In the genomic region with DNA sequence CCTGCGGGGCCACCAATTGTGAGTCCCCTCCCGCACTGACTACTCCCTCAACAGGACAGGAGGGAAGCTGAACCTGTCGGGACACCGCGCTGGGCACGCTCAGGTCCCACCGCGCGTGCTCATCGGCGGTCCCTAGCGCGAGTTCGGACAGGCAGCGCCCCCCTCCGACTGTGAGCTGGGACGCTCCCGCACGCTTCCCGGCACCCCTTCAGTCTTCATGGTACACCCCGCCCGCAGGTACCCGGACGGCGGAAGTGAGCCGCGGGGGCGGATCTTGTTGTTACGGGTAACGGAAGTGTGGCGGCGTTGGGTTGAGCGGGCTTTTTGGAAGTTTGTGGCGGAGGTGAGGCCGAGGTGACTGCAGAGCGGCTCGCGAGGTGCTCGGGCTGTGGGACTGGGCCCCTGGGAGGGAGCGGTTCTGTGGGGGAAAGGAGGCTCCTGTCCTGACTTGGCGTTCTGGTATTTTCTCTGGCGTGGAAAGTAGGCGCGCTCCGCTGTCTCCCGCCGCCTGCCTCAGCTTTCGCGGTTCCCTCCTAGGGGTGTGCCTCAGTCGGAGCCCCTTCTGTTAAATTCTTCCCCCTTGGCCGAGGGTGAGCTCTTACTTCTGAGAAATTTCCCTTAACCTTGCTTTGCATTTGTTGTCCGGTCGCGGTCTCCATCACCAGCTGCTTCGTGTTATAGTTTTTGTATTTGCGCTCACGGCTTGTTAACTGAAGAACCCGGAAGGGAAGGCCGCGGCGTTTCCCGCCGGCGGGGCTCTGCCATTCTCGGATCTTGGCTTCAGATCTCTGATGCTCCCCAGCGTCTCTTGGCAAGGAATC, we compare ENCODE assay signal across 8 cellular contexts. TPM values are rescaled to one million over a fixed set of nuclear protein-coding genes. Genes with fewer than 3 reads are reported as not detected.
DNase-seq lines count a peak whose midpoint lies in the region; TF ChIP-seq lines count a peak whose summit lies in the region.

Gene FANCI (plus strand): TSS at position 289 of the 821 bp plus-strand sequence. CDS start 3,669 bp downstream, outside the sequence.

- TF ChIP-seq CTCF in Loucy (conservative IDR thresholded peaks at IDR 0.05; ENCODE audit: low read length) (peak; percentile 61; the same call in 1 of the 2 replicates), neural cell (IDR thresholded peaks at IDR 0.05; ENCODE audit: poor library complexity, severe bottlenecking) (peak; percentile 90), stomach (IDR thresholded peaks at IDR 0.05) (peak in 5 of 7 experiments; percentile 17 to 53 (median 40))

- H4K20me1 ChIP-seq in Loucy (ENCODE audit: insufficient read depth, low read length, poor library complexity, severe bottlenecking) = peaks cover 28% of the 10 kb centered on the region
- no peaks in the 10 kb centered on the region for H4K20me1 ChIP-seq in neural cell (ENCODE audit: insufficient read depth)

- H3F3A ChIP-seq in Loucy (ENCODE audit: low read depth) = no peaks in the 10 kb centered on the region
- no peaks in the 10 kb centered on the region for H3F3A ChIP-seq in neural cell (ENCODE audit: insufficient read depth, low read length, poor library complexity, severe bottlenecking)

- in situ Hi-C loops in G401 (cut with HindIII; ENCODE audit: low sequenced_read_pairs) = no loop called here

- peak within 1 kb of the TSS; percentile 98 for H3K4me3 ChIP-seq in H7 (ENCODE audit: insufficient read depth, low read depth, low read length)
- peak within 1 kb of the TSS; percentile 98 for H3K4me3 ChIP-seq in Loucy (ENCODE audit: low read length, poor library complexity, severe bottlenecking)
- H3K4me3 ChIP-seq in neural cell (ENCODE audit: low read length) = peak within 1 kb of the TSS; percentile 88
- peak within 1 kb of the TSS; percentile 74 to 97 (median 87) for H3K4me3 ChIP-seq in stomach

- H3K36me3 ChIP-seq in H7 (replicated peaks; ENCODE audit: control insufficient read depth, insufficient read depth, low read length) (peaks cover 7% of the 10 kb centered on the region), Loucy (ENCODE audit: insufficient read depth, low read length) (peaks cover 18% of the 10 kb centered on the region), neural cell (ENCODE audit: insufficient read depth, low read length) (no peaks in the 10 kb centered on the region), stomach (peaks cover 0 to 10% (median 2%) of the 10 kb centered on the region in 4 donors)

- H3K9ac ChIP-seq in Loucy (ENCODE audit: low read depth, low read length, poor library complexity, severe bottlenecking) (peak within 1 kb of the TSS; percentile 93), neural cell (ENCODE audit: low read length) (peak within 1 kb of the TSS; percentile 66)

- DNase-seq in G401 (ENCODE audit: low spot score) (peak; percentile 94), H7 (peak; percentile 96), fibroblast of the conjunctiva (ENCODE audit: low read depth) (peak; percentile 79), stomach (peak; percentile 97)
- peak; percentile 96 for DNase-seq in activated effector memory CD4-positive, alpha-beta T cell treated with Interleukin-2 at 50 U/mL for 16 hours

- no peaks in the 10 kb centered on the region for H3K27me3 ChIP-seq in H7 (ENCODE audit: control insufficient read depth, insufficient read depth, low read length)
- no peaks in the 10 kb centered on the region for H3K27me3 ChIP-seq in Loucy (ENCODE audit: insufficient read depth, low read length, poor library complexity, severe bottlenecking)
- H3K27me3 ChIP-seq in neural cell (ENCODE audit: insufficient read depth, low read depth, low read length) = no peaks in the 10 kb centered on the region
- no peaks in the 10 kb centered on the region for H3K27me3 ChIP-seq in stomach

- TF ChIP-seq RAD21 in neural cell (conservative IDR thresholded peaks at IDR 0.05) = peak; percentile 74

- WGBS in stomach, 5 donors = 0 to 2% (median 0%) methylated on average over 45 to 66 of the region's 66 CpGs

- H3K9me2 ChIP-seq in Loucy (replicated peaks; ENCODE audit: low read depth, low read length) = no peaks in the 10 kb centered on the region
- no peaks in the 10 kb centered on the region for H3K9me2 ChIP-seq in neural cell (ENCODE audit: insufficient read depth, low read length)

- H3K79me2 ChIP-seq in Loucy (ENCODE audit: insufficient read depth, low read length) = peaks cover 50% of the 10 kb centered on the region
- peaks cover 15% of the 10 kb centered on the region for H3K79me2 ChIP-seq in neural cell (replicated peaks; ENCODE audit: insufficient read depth, low read length)

- H3K9me3 ChIP-seq in Loucy (ENCODE audit: insufficient read depth, low read depth, low read length) = no peaks in the 10 kb centered on the region
- H3K9me3 ChIP-seq in neural cell (ENCODE audit: low read length) = no peaks in the 10 kb centered on the region
- peaks cover 0 to 7% (median 0%) of the 10 kb centered on the region in 4 donors for H3K9me3 ChIP-seq in stomach

- peak within 1 kb of the TSS; percentile 79 for H3K4me2 ChIP-seq in Loucy (ENCODE audit: low read depth, low read length, poor library complexity, severe bottlenecking)
- peak within 1 kb of the TSS; percentile 65 for H3K4me2 ChIP-seq in neural cell (ENCODE audit: low read length)

- no peak within 1 kb of the TSS for H3K27ac ChIP-seq in neural cell (ENCODE audit: low read length)
- peak within 1 kb of the TSS; percentile 12 to 77 (median 74) for H3K27ac ChIP-seq in stomach

- TF ChIP-seq EP300 in neural cell (conservative IDR thresholded peaks at IDR 0.05; ENCODE audit: poor library complexity, severe bottlenecking) (peak; percentile 47), stomach (IDR thresholded peaks at IDR 0.05) (no peak)

- peak within 1 kb of the TSS; percentile 89 for H2AFZ ChIP-seq in Loucy (ENCODE audit: low read length)
- H2AFZ ChIP-seq in neural cell (ENCODE audit: low read depth, low read length) = peak within 1 kb of the TSS; percentile 66

- TF ChIP-seq POLR2A in Raji (IDR thresholded peaks at IDR 0.05; ENCODE audit: insufficient read depth, low read depth, low read length) = peak; percentile 81
- no peak for TF ChIP-seq POLR2A in stomach (IDR thresholded peaks at IDR 0.05)

- intact Hi-C loops in stomach (cut with DNase I; ENCODE audit: low total_unique reads) = no loop called here

- H3K4me1 ChIP-seq in Loucy (ENCODE audit: insufficient read depth, low read length, poor library complexity, severe bottlenecking) (peaks cover 35% of the 10 kb centered on the region), stomach (peaks cover 5 to 23% (median 20%) of the 10 kb centered on the region in 4 donors)

TF ChIP-seq in neural cell, 6 proteins besides CTCF, POLR2A, EP300 and RAD21:
- TF ChIP-seq MXI1 (conservative IDR thresholded peaks at IDR 0.05; ENCODE audit: poor library complexity, severe bottlenecking) (peak; percentile 99), SMC3 (conservative IDR thresholded peaks at IDR 0.05; ENCODE audit: poor library complexity) (peak; percentile 71), TAF1 (IDR thresholded peaks at IDR 0.05; ENCODE audit: low read depth) (no peak), REST (IDR thresholded peaks at IDR 0.05; ENCODE audit: borderline replicate concordance) (no peak), EZH2 (IDR thresholded peaks at IDR 0.05; ENCODE audit: borderline replicate concordance, insufficient read depth, low read length, poor library complexity, severe bottlenecking) (no peak), POLR2AphosphoS5 (IDR thresholded peaks at IDR 0.05) (peak; percentile 79)

RNA-seq across cellular contexts. Expression of gene FANCI, which starts in this region (rescaled TPM):
- total RNA-seq in G401 (2014; rRNA removed; shearing (Covaris generic)) = 30.3 and 40.9 TPM in 2 replicates
- 54.4 and 69.6 TPM in 2 replicates for total RNA-seq in H7 (2014; rRNA removed; shearing (Covaris generic))
- polyA plus RNA-seq in neural cell (5.4 and 9.8 TPM in 2 replicates), stomach (1 to 10 TPM; 5.7 to 9.3 (median 7.0) TPM)
- 5.4 and 6.7 TPM in 2 replicates for polyA minus RNA-seq in neural cell
- total RNA-seq in stomach = 10 to 100 TPM in 3 of 5 donors, 1 to 10 TPM in 2; 7.2 to 43.8 (median 30.5) TPM

Comparison
In these comparisons a context has a peak if more than half of its experiments do, and no peak if none do; other contexts are left out.
1. CTCF ChIP-seq: peak in every context shown above with its lines; median percentile 90 in neural cell; 61 in Loucy; 40 in stomach.